Comparison of ENCODE assay signal across 8 cellular contexts in genomic region chr15:38084289-38084688, GRCh38.
DNase-seq lines count a peak whose midpoint lies in the region; ATAC-seq, FAIRE-seq and TF ChIP-seq lines count a peak whose summit lies in the region.

No MANE protein-coding gene starts in this region.

- TF ChIP-seq CTCF in foreskin keratinocyte (conservative IDR thresholded peaks at IDR 0.05): no peak
- no peak for TF ChIP-seq CTCF in psoas muscle (IDR thresholded peaks at IDR 0.05)

- H3K27me3 ChIP-seq in foreskin keratinocyte (no peaks in the 10 kb centered on the region), psoas muscle (ENCODE audit: insufficient read depth in 3 of 3, low read length in 2 of 3) (no peaks in the 10 kb centered on the region)

- intact Hi-C loops in psoas muscle (cut with DNase I): no loop called here

- H3K4me1 ChIP-seq in foreskin keratinocyte (no peaks in the 10 kb centered on the region), psoas muscle (no peaks in the 10 kb centered on the region)

- FAIRE-seq in GM18507 (lab: Jason Lieb, UNC): peak; percentile 94

- DNase-seq in GM18507 (ENCODE audit: extremely low spot score, insufficient read length, low read depth) (peak; percentile 26), Kasumi-1 (lab: John Stamatoyannopoulos, UW) (peak; percentile 19 to 27), foreskin keratinocyte (peak in 1 of 2 donors; percentile 34), psoas muscle (no peak), NCI-H446 treated with DMSO at 0.1 percent for 48 hours (lab: John Stamatoyannopoulos, UW) (no peak), erythroblast (lab: John Stamatoyannopoulos, UW) (no peak), iPS-NIHi7 (ENCODE audit: extremely low spot score) (no peak)

- H3K4me3 ChIP-seq in psoas muscle: no peak overlapping the region

- no peak for TF ChIP-seq POLR2A in erythroblast (IDR thresholded peaks at IDR 0.05; ENCODE audit: low read length)

- no peaks in the 10 kb centered on the region for H3K9me3 ChIP-seq in psoas muscle

- no peak overlapping the region for H3K27ac ChIP-seq in foreskin keratinocyte
- no peak overlapping the region for H3K27ac ChIP-seq in psoas muscle

- H3K36me3 ChIP-seq in psoas muscle (ENCODE audit: insufficient read depth in 1 of 2, low read depth in 1 of 2): no peaks in the 10 kb centered on the region

- peak; percentile 75 for ATAC-seq in GM21825 (IDR thresholded peaks at IDR 0.05; ENCODE audit: unreplicated experiment)
- peak; percentile 38 for ATAC-seq in foreskin keratinocyte
- ATAC-seq in psoas muscle: no peak

Comparison
In these comparisons a context has a peak if more than half of its experiments do, and no peak if none do; other contexts are left out.
1. DNase-seq: peak in GM18507 (single experiment) and Kasumi-1 (2 of 2); none in psoas muscle (0 of 2), NCI-H446 treated with DMSO at 0.1 percent for 48 hours (single experiment), erythroblast (0 of 2) and iPS-NIHi7 (single experiment).
2. ATAC-seq: peak in GM21825 (single experiment) and foreskin keratinocyte (single experiment); none in psoas muscle (0 of 4).